Comparison of ENCODE assay signal across 20 cellular contexts in the genomic region with DNA sequence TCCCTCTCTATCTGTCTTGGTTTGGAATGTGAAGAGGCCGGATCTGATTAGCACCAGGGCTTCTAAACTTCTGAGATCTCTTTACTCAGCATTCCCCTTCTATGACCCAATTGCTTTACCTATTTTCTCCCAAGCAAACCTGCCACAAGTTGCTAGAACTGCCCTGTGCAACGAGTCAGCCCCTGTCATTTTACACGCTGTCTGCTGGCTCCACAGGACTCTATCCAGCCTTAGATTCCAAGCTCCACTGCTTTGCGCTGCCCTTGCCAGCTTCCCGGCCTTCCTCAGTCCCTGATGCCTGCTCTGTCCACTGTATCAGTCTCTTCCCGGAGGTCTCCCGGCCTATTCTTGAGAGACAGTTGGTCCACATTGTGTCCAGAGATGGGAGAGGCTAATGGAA. TPM values are rescaled to one million over a fixed set of nuclear protein-coding genes. Genes with fewer than 3 reads are reported as not detected.
DNase-seq lines count a peak whose midpoint lies in the region; ATAC-seq and TF ChIP-seq lines count a peak whose summit lies in the region.
"Had no signal": no experiment of that assay in that cellular context is flagged by ENCODE, and none has a peak within 500 bp of the region (broad histone marks: within the 10 kb centered on the region; RNA-seq: fewer than 3 reads in every experiment).

No MANE protein-coding gene starts in this region.

- TF ChIP-seq POLR2A in IMR-90 (IDR thresholded peaks at IDR 0.05; ENCODE audit: low read depth, low read length) (no peak), GM18505 (IDR thresholded peaks at IDR 0.05; ENCODE audit: borderline replicate concordance, extremely low read depth, insufficient read depth, insufficient read length) (no peak)

- no peak overlapping the region for H2BK15ac ChIP-seq in IMR-90 (ENCODE audit: low read depth, low read length)

- peak overlapping the region; percentile 35 for H3K27ac Mint-ChIP-seq in central memory CD8-positive, alpha-beta T cell (ENCODE audit: low read depth)
- no peak overlapping the region for H3K27ac Mint-ChIP-seq in neural progenitor cell
- H3K27ac Mint-ChIP-seq: HFFc6 had no signal

- H3K4me2 ChIP-seq in IMR-90 (ENCODE audit: low read depth, low read length) (no peak overlapping the region), PC-3 (ENCODE audit: low read length) (no peak overlapping the region), neural progenitor cell (no peak overlapping the region)

- no peak overlapping the region for H4K91ac ChIP-seq in IMR-90 (ENCODE audit: insufficient read depth, low read depth, low read length)

- H3K9me3 Mint-ChIP-seq in central memory CD8-positive, alpha-beta T cell: no peaks in the 10 kb centered on the region
- H3K9me3 Mint-ChIP-seq in neural progenitor cell: no peaks in the 10 kb centered on the region
- H3K9me3 Mint-ChIP-seq: CD4-positive, alpha-beta memory T cell; HFFc6 had no signal

- H3K79me2 ChIP-seq in PC-3 (ENCODE audit: low read length) (no peaks in the 10 kb centered on the region), neural progenitor cell (ENCODE audit: low read depth) (no peaks in the 10 kb centered on the region)

- no peak for TF ChIP-seq RAD21 in IMR-90 (IDR thresholded peaks at IDR 0.05; ENCODE audit: low read length)

- H3K27me3 ChIP-seq in IMR-90 (ENCODE audit: control insufficient read depth, insufficient read depth, low read length) (no peaks in the 10 kb centered on the region), PC-3 (ENCODE audit: low read length) (no peaks in the 10 kb centered on the region), neural progenitor cell (no peaks in the 10 kb centered on the region)

- H3K18ac ChIP-seq in IMR-90 (ENCODE audit: low read depth, low read length): no peak overlapping the region

- no peak overlapping the region for H2BK120ac ChIP-seq in IMR-90 (ENCODE audit: low read depth, low read length)

- H3K27me3 Mint-ChIP-seq in central memory CD8-positive, alpha-beta T cell: no peaks in the 10 kb centered on the region
- no peaks in the 10 kb centered on the region for H3K27me3 Mint-ChIP-seq in neural progenitor cell (ENCODE audit: insufficient read depth, low read depth)

- no peak overlapping the region for H3K4me3 Mint-ChIP-seq in central memory CD8-positive, alpha-beta T cell
- no peak overlapping the region for H3K4me3 Mint-ChIP-seq in neural progenitor cell
- H3K4me3 Mint-ChIP-seq: CD4-positive, alpha-beta memory T cell; H9; HFFc6 had no signal

- BruUV-seq in IMR-90 (replicated peaks; lab: Mats Ljungman, UMichigan): no TSS peak
- BruUV-seq in PC-3 (replicated peaks; lab: Mats Ljungman, UMichigan): no TSS peak

- no peak overlapping the region for H4K5ac ChIP-seq in IMR-90 (ENCODE audit: low read depth, low read length)

- DNase-seq in IMR-90 (no peak), PC-3 (no peak), neural progenitor cell (ENCODE audit: low spot score) (no peak), NOMO-1 treated with DMSO at 0.1 percent for 48 hours (lab: John Stamatoyannopoulos, UW; ENCODE audit: unreplicated experiment) (no peak), HPDE6-E6E7 (ENCODE audit: extremely low spot score) (no peak)
- DNase-seq in central memory CD8-positive, alpha-beta T cell (ENCODE audit: low spot score in 2 of 2): no peak
- no peak for DNase-seq in stimulated activated CD4-positive, alpha-beta T cell treated with anti-CD3 and anti-CD28 coated beads, Interleukin-12 subunit alpha, Interleukin-12 subunit beta, amount 100 ng/mL, for 4 hours
- DNase-seq: Caco-2; CD4-positive, alpha-beta memory T cell; DND-41; H9; HFFc6; NCI-H1105; NCI-H146; NCI-H2029; NCI-H524 treated with DMSO at 0.1 percent for 48 hours; NCI-H82; Right ventricle myocardium superior had no signal

- no peaks in the 10 kb centered on the region for H3K9me2 ChIP-seq in PC-3 (replicated peaks; ENCODE audit: low read length)

- ATAC-seq in IMR-90 (ENCODE audit: low read depth): 0 out of 2 replicates have a peak, but pooled peaks have one; percentile 35
- ATAC-seq in PC-3: no peak
- no peak for ATAC-seq in central memory CD8-positive, alpha-beta T cell (replicated peaks; ENCODE audit: extremely low read depth, poor library complexity, severe bottlenecking)
- ATAC-seq in GM18505 (IDR thresholded peaks at IDR 0.05; ENCODE audit: unreplicated experiment): no peak
- ATAC-seq: GM12878 had no signal

- POLR2A ChIA-PET in IMR-90 (lab: Charles Lee; ENCODE audit: unreplicated experiment) (no interaction called here), PC-3 (lab: Charles Lee; ENCODE audit: unreplicated experiment) (interaction anchor here (0.5 kb wide), 1 partner anchor 23 kb away, joined by 4 read pairs; no protein-coding TSS in a partner anchor)

- H3K27ac ChIP-seq in IMR-90 (ENCODE audit: insufficient read depth, low read length) (no peak overlapping the region), PC-3 (ENCODE audit: low read length) (no peak overlapping the region), neural progenitor cell (no peak overlapping the region)

- H3K4me1 ChIP-seq in IMR-90 (ENCODE audit: control insufficient read depth, insufficient read depth, low read length) (no peaks in the 10 kb centered on the region), PC-3 (ENCODE audit: insufficient read depth, low read length) (no peaks in the 10 kb centered on the region), neural progenitor cell (no peaks in the 10 kb centered on the region)
- H3K4me1 ChIP-seq: Caco-2 had no signal

- TF ChIP-seq CTCF in IMR-90 (conservative IDR thresholded peaks at IDR 0.05; ENCODE audit: low read depth, low read length) (no peak), PC-3 (conservative IDR thresholded peaks at IDR 0.05; ENCODE audit: low read depth, low read length) (no peak), neural progenitor cell (IDR thresholded peaks at IDR 0.05) (no peak)

- H2BK5ac ChIP-seq in IMR-90 (ENCODE audit: low read depth, low read length, poor library complexity, severe bottlenecking): no peak overlapping the region

- H3K9me3 ChIP-seq in IMR-90 (ENCODE audit: control insufficient read depth, insufficient read depth, low read length) (no peaks in the 10 kb centered on the region), PC-3 (ENCODE audit: low read length) (no peaks in the 10 kb centered on the region), neural progenitor cell (ENCODE audit: low read depth) (no peaks in the 10 kb centered on the region)
- H3K9me3 ChIP-seq: Caco-2 had no signal

- H3K4me3 ChIP-seq in IMR-90 (ENCODE audit: insufficient read depth, low read depth, low read length): no peak overlapping the region
- H3K4me3 ChIP-seq in PC-3 (ENCODE audit: low read length): no peak overlapping the region
- H3K4me3 ChIP-seq in neural progenitor cell: no peak overlapping the region
- H3K4me3 ChIP-seq: GM12878 had no signal

- H3K56ac ChIP-seq in IMR-90 (ENCODE audit: extremely low read depth, insufficient read depth, low read length): no peak overlapping the region

- no peak overlapping the region for H3K4ac ChIP-seq in IMR-90 (ENCODE audit: low read depth, low read length)

- dilution Hi-C loops in IMR-90 (cut with HindIII; ENCODE audit: low sequenced_read_pairs, unreplicated experiment): no loop called here

- peaks cover 10% of the 10 kb centered on the region for H3K36me3 Mint-ChIP-seq in central memory CD8-positive, alpha-beta T cell (ENCODE audit: insufficient read depth)
- H3K36me3 Mint-ChIP-seq in neural progenitor cell: no peaks in the 10 kb centered on the region
- H3K36me3 Mint-ChIP-seq: CD4-positive, alpha-beta memory T cell had no signal

- intact Hi-C loops in IMR-90 (cut with micrococcal nuclease): no loop called here
- intact Hi-C loops in PC-3 (cut with micrococcal nuclease): no loop called here

- CTCF ChIA-PET in IMR-90 (lab: Yijun Ruan, JAX) (no interaction called here), PC-3 (lab: Charles Lee) (no interaction called here)

- H3K9me1 ChIP-seq in IMR-90 (ENCODE audit: insufficient read depth, low read length): no peaks in the 10 kb centered on the region

- no peak overlapping the region for H2BK20ac ChIP-seq in IMR-90 (ENCODE audit: low read depth, low read length)

- no peaks in the 10 kb centered on the region for H3F3A ChIP-seq in PC-3 (ENCODE audit: low read length, unreplicated experiment)
- H3F3A ChIP-seq in neural progenitor cell (ENCODE audit: low read depth): no peaks in the 10 kb centered on the region

- no peaks in the 10 kb centered on the region for H3K79me1 ChIP-seq in IMR-90 (ENCODE audit: low read depth in 1 of 2, low read length in 2 of 2)

- in situ Hi-C loops in IMR-90 (cut with MboI; ENCODE audit: low sequenced_read_pairs): no loop called here

- no peak overlapping the region for H3K23ac ChIP-seq in IMR-90 (ENCODE audit: low read depth, low read length)

- no peak overlapping the region for H2AK5ac ChIP-seq in IMR-90 (ENCODE audit: low read depth, low read length)

- WGBS in IMR-90 (ENCODE audit: extremely low coverage in 2 of 2, insufficient read length in 1 of 2), 2 experiments: 54% methylated on average over 2 of the region's 7 CpGs; no CpG with 5 or more reads in 1 of the 2 experiments

- H4K20me1 ChIP-seq in IMR-90 (ENCODE audit: insufficient read depth, low read length): no peaks in the 10 kb centered on the region
- no peaks in the 10 kb centered on the region for H4K20me1 ChIP-seq in PC-3 (ENCODE audit: low read length)
- no peaks in the 10 kb centered on the region for H4K20me1 ChIP-seq in neural progenitor cell (ENCODE audit: low read depth)

- H3K14ac ChIP-seq in IMR-90 (replicated peaks; ENCODE audit: low read depth, low read length): no peak overlapping the region

- H2AK9ac ChIP-seq in IMR-90 (replicated peaks; ENCODE audit: low read depth, low read length, poor library complexity): no peak overlapping the region

- H3K36me3 ChIP-seq in IMR-90 (ENCODE audit: control insufficient read depth, insufficient read depth, low read length) (no peaks in the 10 kb centered on the region), PC-3 (ENCODE audit: low read depth, low read length) (no peaks in the 10 kb centered on the region), neural progenitor cell (no peaks in the 10 kb centered on the region)

- no peak overlapping the region for H3K9ac ChIP-seq in IMR-90 (ENCODE audit: low read depth, low read length)
- H3K9ac ChIP-seq in PC-3 (ENCODE audit: low read length): no peak overlapping the region
- no peak overlapping the region for H3K9ac ChIP-seq in neural progenitor cell

- H4K8ac ChIP-seq in IMR-90 (ENCODE audit: low read depth in 2 of 2, low read length in 2 of 2): no peak overlapping the region

- H3K4me1 Mint-ChIP-seq in central memory CD8-positive, alpha-beta T cell: peaks cover 4% of the 10 kb centered on the region
- no peaks in the 10 kb centered on the region for H3K4me1 Mint-ChIP-seq in neural progenitor cell
- H3K4me1 Mint-ChIP-seq: CD4-positive, alpha-beta memory T cell; H9 had no signal

- peak overlapping the region; percentile 51 for H2AFZ ChIP-seq in IMR-90 (replicated peaks; ENCODE audit: low read length, poor library complexity)
- 0 out of 2 replicates have a peak overlapping the region, but pooled peaks have one; percentile 7 for H2AFZ ChIP-seq in PC-3 (ENCODE audit: low read length)
- peak overlapping the region; percentile 72 for H2AFZ ChIP-seq in neural progenitor cell (replicated peaks)

RNA-seq across cellular contexts. Expression of gene CEP19, which starts 12.3 kb away (rescaled TPM):
- total RNA-seq in IMR-90 (2012; rRNA removed) (1.1 and 1.7 TPM in 2 replicates), PC-3 (2014; rRNA removed) (2.6 and 3.2 TPM in 2 replicates), neural progenitor cell (ENCODE audit: low replicate concordance) (7.0 and 7.7 TPM in 2 replicates)
- polyA plus RNA-seq in IMR-90 (2012; rRNA removed): 0.98 and 1.4 TPM in 2 replicates
- polyA plus RNA-seq in IMR-90 (2012; cell fraction: cytosol; rRNA removed): 0.66 and 0.71 TPM in 2 replicates
- 0.14 and 0.19 TPM in 2 replicates for polyA plus RNA-seq in IMR-90 (2012; cell fraction: nucleus; rRNA removed; ENCODE audit: low replicate concordance)

RNA-seq across cellular contexts. Expression of gene PIGX, which starts 12.4 kb away (rescaled TPM):
- total RNA-seq in IMR-90 (2012; rRNA removed) (14.5 and 22.2 TPM in 2 replicates), PC-3 (2014; rRNA removed) (22.5 and 30.3 TPM in 2 replicates), neural progenitor cell (ENCODE audit: low replicate concordance) (35.5 and 61.4 TPM in 2 replicates)
- 7.9 and 9.4 TPM in 2 replicates for polyA plus RNA-seq in IMR-90 (2012; rRNA removed)
- polyA plus RNA-seq in IMR-90 (2012; cell fraction: cytosol; rRNA removed): 2.3 and 3.5 TPM in 2 replicates
- polyA plus RNA-seq in IMR-90 (2012; cell fraction: nucleus; rRNA removed; ENCODE audit: low replicate concordance): 0.60 and 3.1 TPM in 2 replicates

RNA-seq across cellular contexts. Expression of gene PAK2, which starts 39.9 kb away (rescaled TPM):
- total RNA-seq in IMR-90 (2012; rRNA removed) (33.9 and 36.0 TPM in 2 replicates), PC-3 (2014; rRNA removed) (32.6 and 53.8 TPM in 2 replicates), neural progenitor cell (ENCODE audit: low replicate concordance) (38.1 and 53.6 TPM in 2 replicates)
- 28.6 and 31.8 TPM in 2 replicates for polyA plus RNA-seq in IMR-90 (2012; rRNA removed)
- 7.9 and 19.7 TPM in 2 replicates for polyA plus RNA-seq in IMR-90 (2012; cell fraction: cytosol; rRNA removed)
- 2.4 and 14.3 TPM in 2 replicates for polyA plus RNA-seq in IMR-90 (2012; cell fraction: nucleus; rRNA removed; ENCODE audit: low replicate concordance)

Comparison
In these comparisons a context has a peak if more than half of its experiments do, and no peak if none do; other contexts are left out.
1. H2AFZ ChIP-seq: peak in every context shown above with its lines; median percentile 72 in neural progenitor cell; 51 in IMR-90; 7 in PC-3.